ENCODE assay signal across 8 cellular contexts in the genomic region with DNA sequence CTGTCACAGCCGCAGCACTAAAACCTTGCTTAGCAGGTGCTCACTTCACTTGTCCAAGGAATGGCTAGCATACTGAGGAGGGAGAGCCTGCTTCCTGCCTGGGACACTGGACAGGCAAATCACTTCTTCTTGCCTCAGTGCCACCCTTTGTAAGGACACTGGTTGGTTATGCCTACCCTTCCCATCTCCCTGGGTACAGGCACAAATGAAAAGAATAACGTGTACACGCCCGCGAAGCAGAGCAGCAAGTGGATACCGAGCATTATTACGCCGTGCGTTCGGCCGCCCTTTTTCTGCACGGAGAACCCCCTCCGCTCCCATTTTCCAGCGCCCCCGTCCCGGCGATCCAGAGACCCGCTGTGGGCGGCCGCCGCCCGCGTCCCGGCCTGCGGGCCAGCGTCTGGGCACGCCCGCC. TPM values are rescaled to one million over a fixed set of nuclear protein-coding genes. Genes with fewer than 3 reads are reported as not detected.
DNase-seq lines count a peak whose midpoint lies in the region; ATAC-seq and TF ChIP-seq lines count a peak whose summit lies in the region.

No MANE protein-coding gene starts in this region.

- TF ChIP-seq CTCF in Calu3 (IDR thresholded peaks at IDR 0.05; ENCODE audit: unreplicated experiment) = no peak

- H3K27me3 Mint-ChIP-seq in Calu3 (ENCODE audit: unreplicated experiment) = no peaks in the 10 kb centered on the region
- H3K27me3 Mint-ChIP-seq in natural killer cell treated with Interleukin-12 subunit alpha and Interleukin-12 subunit beta and Interleukin-15 and Interleukin-18, amount 100 ng/mL, for 72 hours = no peaks in the 10 kb centered on the region

- CTCF ChIA-PET in Calu3 (lab: Charles Lee) = no interaction called here

- peak overlapping the region; percentile 9 for H3K27ac Mint-ChIP-seq in Calu3 (ENCODE audit: unreplicated experiment)
- H3K27ac Mint-ChIP-seq in natural killer cell treated with Interleukin-12 subunit alpha and Interleukin-12 subunit beta and Interleukin-15 and Interleukin-18, amount 100 ng/mL, for 72 hours = peak overlapping the region; percentile 79 to 84

- intact Hi-C loops in Calu3 (cut with micrococcal nuclease; ENCODE audit: unreplicated experiment) = loop anchor here (5.0 kb wide), 1 partner anchor 75 kb away; no protein-coding TSS in a partner anchor

- peaks cover 2 to 4% of the 10 kb centered on the region in 2 donors for H3K4me1 ChIP-seq in esophagus (ENCODE audit: control insufficient read depth in 2 of 2, insufficient read depth in 2 of 2, low read length in 1 of 2)

- BruUV-seq in Calu3 (replicated peaks; lab: Mats Ljungman, UMichigan) = no TSS peak

- H3K9me3 ChIP-seq in esophagus (ENCODE audit: control insufficient read depth in 2 of 2, insufficient read depth in 1 of 2, low read depth in 1 of 2, low read length in 1 of 2) = no peaks in the 10 kb centered on the region

- H3K9me3 Mint-ChIP-seq in Calu3 (ENCODE audit: low read depth, unreplicated experiment) = no peaks in the 10 kb centered on the region
- no peaks in the 10 kb centered on the region for H3K9me3 Mint-ChIP-seq in natural killer cell treated with Interleukin-12 subunit alpha and Interleukin-12 subunit beta and Interleukin-15 and Interleukin-18, amount 100 ng/mL, for 72 hours

- DNase-seq in Calu3 = no peak
- DNase-seq in SW480 (ENCODE audit: low spot score) = peak; percentile 13
- no peak for DNase-seq in natural killer cell treated with Interleukin-12 subunit alpha and Interleukin-12 subunit beta and Interleukin-15 and Interleukin-18, amount 100 ng/mL, for 72 hours (ENCODE audit: low spot score)
- no peak for DNase-seq in mucosa of gallbladder (ENCODE audit: low spot score)
- no peak for DNase-seq in middle frontal gyrus (ENCODE audit: extremely low spot score, low spot score)

- H3K4me3 ChIP-seq in esophagus (ENCODE audit: low read depth in 1 of 2, low read length in 2 of 2) = peak overlapping the region; percentile 93 to 94

- peaks cover 7% of the 10 kb centered on the region for H3K36me3 Mint-ChIP-seq in Calu3 (ENCODE audit: insufficient read depth, unreplicated experiment)
- no peaks in the 10 kb centered on the region for H3K36me3 Mint-ChIP-seq in natural killer cell treated with Interleukin-12 subunit alpha and Interleukin-12 subunit beta and Interleukin-15 and Interleukin-18, amount 100 ng/mL, for 72 hours

- H3K36me3 ChIP-seq in esophagus (ENCODE audit: control insufficient read depth in 2 of 2, insufficient read depth in 2 of 2, low read length in 1 of 2) = no peaks in the 10 kb centered on the region

- 0 to 1% methylated on average over 27 to 28 of the region's 28 CpGs for WGBS in esophagus, 2 donors

- ATAC-seq in GM19324 (IDR thresholded peaks at IDR 0.05; ENCODE audit: low FRiP score, unreplicated experiment) (peak; percentile 32), HG03159 (IDR thresholded peaks at IDR 0.05; ENCODE audit: unreplicated experiment) (peak; percentile 25)
- ATAC-seq in natural killer cell treated with Interleukin-12 subunit alpha and Interleukin-12 subunit beta and Interleukin-15 and Interleukin-18, amount 100 ng/mL, for 72 hours = no peak

- no peaks in the 10 kb centered on the region for H3K27me3 ChIP-seq in esophagus (ENCODE audit: control insufficient read depth in 1 of 2, insufficient read depth in 2 of 2, low read length in 2 of 2)

- H3K4me1 Mint-ChIP-seq in Calu3 (ENCODE audit: low read depth, unreplicated experiment) = peaks cover 35% of the 10 kb centered on the region
- H3K4me1 Mint-ChIP-seq in natural killer cell treated with Interleukin-12 subunit alpha and Interleukin-12 subunit beta and Interleukin-15 and Interleukin-18, amount 100 ng/mL, for 72 hours (ENCODE audit: low read depth in 2 of 2) = peaks cover 50 to 62% of the 10 kb centered on the region in 2 donors

- H3K27ac ChIP-seq in esophagus (ENCODE audit: low read depth in 2 of 2, low read length in 1 of 2) = peak overlapping the region; percentile 91 to 93

- peak overlapping the region; percentile 58 for H3K4me3 Mint-ChIP-seq in Calu3 (ENCODE audit: low read depth, unreplicated experiment)
- H3K4me3 Mint-ChIP-seq in natural killer cell treated with Interleukin-12 subunit alpha and Interleukin-12 subunit beta and Interleukin-15 and Interleukin-18, amount 100 ng/mL, for 72 hours = peak overlapping the region; percentile 91

RNA-seq across cellular contexts. Expression of a gene that starts 0.3 kb away (rescaled TPM):
- total RNA-seq in Calu3 (2022) = 12.9 and 13.8 TPM in 2 replicates
- 10 to 100 TPM; 19.0 to 26.1 TPM for polyA plus RNA-seq in esophagus
- 10 to 100 TPM; 53.7 to 80.1 TPM for total RNA-seq in natural killer cell treated with Interleukin-12 subunit alpha and Interleukin-12 subunit beta and Interleukin-15 and Interleukin-18, amount 100 ng/mL, for 72 hours
- total RNA-seq in mucosa of gallbladder = 25.0 TPM

Comparison
In these comparisons a context has a peak if more than half of its experiments do, and no peak if none do; other contexts are left out.
1. ATAC-seq: peak in GM19324 (single experiment) and HG03159 (single experiment); none in natural killer cell treated with Interleukin-12 subunit alpha and Interleukin-12 subunit beta and Interleukin-15 and Interleukin-18, amount 100 ng/mL, for 72 hours (0 of 2).